Comparison of ENCODE assay signal across 14 cellular contexts in genomic region chr2:217919204-217919603, GRCh38.
A peak's percentile ranks its signal among the peaks of the same experiment; 100 is the strongest.
DNase-seq lines count a peak whose midpoint lies in the region; ATAC-seq, FAIRE-seq and TF ChIP-seq lines count a peak whose summit lies in the region.
"Had no signal": no experiment of that assay in that cellular context is flagged by ENCODE, and none has a peak within 500 bp of the region (broad histone marks: within the 10 kb centered on the region; RNA-seq: fewer than 3 reads in every experiment).

No MANE protein-coding gene starts in this region.

- peaks cover 100% of the 10 kb centered on the region for H3K4me1 ChIP-seq in lower lobe of right lung

- H3K27ac ChIP-seq in dorsolateral prefrontal cortex (peak overlapping the region in 49 of 59 donors; percentile 8 to 82 (median 46)), lower lobe of right lung (peak overlapping the region; percentile 84), substantia nigra (ENCODE audit: low read depth, low read length, poor library complexity, severe bottlenecking) (peak overlapping the region; percentile 74)
- H3K27ac ChIP-seq: PC-9 had no signal

- intact Hi-C loops in dorsolateral prefrontal cortex (cut with DNase I) (no loop called here), lower lobe of right lung (cut with DNase I) (no loop called here)

- H3K4me3 ChIP-seq in dorsolateral prefrontal cortex (peak overlapping the region in 1 of 59 donors; percentile 3), lower lobe of right lung (no peak overlapping the region)
- H3K4me3 ChIP-seq: PC-9 had no signal

- ATAC-seq in lower lobe of right lung: no peak

- no peak for TF ChIP-seq CTCF in dorsolateral prefrontal cortex (IDR thresholded peaks at IDR 0.05 in 54 of 56, conservative IDR thresholded peaks at IDR 0.05 in 2 of 56; ENCODE audit: low read depth in 1 of 56, partially characterized antibody in 56 of 56)
- TF ChIP-seq CTCF in lower lobe of right lung (IDR thresholded peaks at IDR 0.05): no peak

- peak; percentile 48 for FAIRE-seq in HTR-8/SVneo (lab: Jason Lieb, UNC)

- H3K27me3 ChIP-seq in dorsolateral prefrontal cortex: no peaks in the 10 kb centered on the region
- H3K27me3 ChIP-seq in lower lobe of right lung (ENCODE audit: low read depth): no peaks in the 10 kb centered on the region
- H3K27me3 ChIP-seq: BE2C had no signal

- H3K36me3 ChIP-seq in lower lobe of right lung: peaks cover 42% of the 10 kb centered on the region

- H3K9me3 ChIP-seq in lower lobe of right lung: no peaks in the 10 kb centered on the region
- H3K9me3 ChIP-seq: BE2C had no signal

- DNase-seq in HTR-8/SVneo (ENCODE audit: insufficient read length, low spot score) (no peak), dorsolateral prefrontal cortex (no peak), lower lobe of right lung (peak; percentile 47), substantia nigra (lab: John Stamatoyannopoulos, UW) (no peak), DMS53 treated with DMSO at 0.1 percent for 48 hours (lab: John Stamatoyannopoulos, UW; ENCODE audit: unreplicated experiment) (no peak), NCI-H1694 (lab: John Stamatoyannopoulos, UW) (no peak), NCI-H2171 (lab: John Stamatoyannopoulos, UW) (no peak), NCI-H748 (lab: John Stamatoyannopoulos, UW; ENCODE audit: unreplicated experiment) (no peak)
- DNase-seq: activated naive CD8-positive, alpha-beta T cell treated with anti-CD3 and anti-CD28 coated beads, Interleukin-2, amount 10 ng/mL, durations not matched to agents 7 days and 5 days; BE2C; effector CD4-positive, alpha-beta T cell; GDM1; NCI-H226; PC-9 had no signal
